ENCODE assay signal across 8 cellular contexts in genomic region chr1:27671964-27672749, GRCh38. TPM values are rescaled to one million over a fixed set of nuclear protein-coding genes. Genes with fewer than 3 reads are reported as not detected.
A peak's percentile ranks its signal among the peaks of the same experiment; 100 is the strongest.
DNase-seq lines count a peak whose midpoint lies in the region; ATAC-seq and TF ChIP-seq lines count a peak whose summit lies in the region.

A gene with protein sequence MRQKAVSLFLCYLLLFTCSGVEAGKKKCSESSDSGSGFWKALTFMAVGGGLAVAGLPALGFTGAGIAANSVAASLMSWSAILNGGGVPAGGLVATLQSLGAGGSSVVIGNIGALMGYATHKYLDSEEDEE (minus strand): TSS chr1:27672192. CDS start chr1:27669314, 2,878 bp downstream.

- TF ChIP-seq CTCF in RWPE2 (IDR thresholded peaks at IDR 0.05; ENCODE audit: poor library complexity, severe bottlenecking) (peak; percentile 39), fibroblast of the aortic adventitia (IDR thresholded peaks at IDR 0.05; ENCODE audit: insufficient read depth, low read length) (peak; percentile 65), neural cell (IDR thresholded peaks at IDR 0.05; ENCODE audit: poor library complexity, severe bottlenecking) (peak; percentile 62)

- no peaks in the 10 kb centered on the region for H3K9me2 ChIP-seq in neural cell (ENCODE audit: insufficient read depth, low read length)

- peak within 1 kb of the TSS; percentile 28 for H3K4me3 ChIP-seq in RWPE2 (ENCODE audit: severe bottlenecking)
- peak within 1 kb of the TSS; percentile 81 for H3K4me3 ChIP-seq in fibroblast of the aortic adventitia (ENCODE audit: low read depth, low read length)
- H3K4me3 ChIP-seq in neural cell (ENCODE audit: low read length): peak within 1 kb of the TSS; percentile 61

- no peaks in the 10 kb centered on the region for H3K9me3 ChIP-seq in RWPE2 (ENCODE audit: severe bottlenecking)
- no peaks in the 10 kb centered on the region for H3K9me3 ChIP-seq in neural cell (ENCODE audit: low read length)

- H4K20me1 ChIP-seq in neural cell (ENCODE audit: insufficient read depth): no peaks in the 10 kb centered on the region

- H3K79me2 ChIP-seq in neural cell (replicated peaks; ENCODE audit: insufficient read depth, low read length): no peaks in the 10 kb centered on the region

- H3K36me3 ChIP-seq in RWPE2 (ENCODE audit: low read depth): no peaks in the 10 kb centered on the region
- H3K36me3 ChIP-seq in neural cell (ENCODE audit: insufficient read depth, low read length): no peaks in the 10 kb centered on the region

- peak; percentile 95 for DNase-seq in Daoy (ENCODE audit: low read depth)
- peak; percentile 88 for DNase-seq in LoVo (ENCODE audit: low spot score)
- DNase-seq in RWPE2 (ENCODE audit: low spot score): peak; percentile 84
- DNase-seq in activated effector memory CD4-positive, alpha-beta T cell treated with Interleukin-2 at 50 U/mL for 16 hours: peak; percentile 65
- peak; percentile 98 for DNase-seq in fibroblast of the aortic adventitia (ENCODE audit: low read depth)
- DNase-seq in stromal cell of bone marrow (ENCODE audit: low read depth): peak; percentile 96

- H3K4me1 ChIP-seq in RWPE2 (ENCODE audit: insufficient read depth, poor library complexity, severe bottlenecking): peaks cover 3% of the 10 kb centered on the region

- H3K4me2 ChIP-seq in neural cell (ENCODE audit: low read length): peak within 1 kb of the TSS; percentile 63

- TF ChIP-seq EP300 in neural cell (conservative IDR thresholded peaks at IDR 0.05; ENCODE audit: poor library complexity, severe bottlenecking): no peak

- H3F3A ChIP-seq in neural cell (ENCODE audit: insufficient read depth, low read length, poor library complexity, severe bottlenecking): peaks cover 3% of the 10 kb centered on the region

- H3K27me3 ChIP-seq in RWPE2 (ENCODE audit: insufficient read depth, poor library complexity, severe bottlenecking): no peaks in the 10 kb centered on the region
- no peaks in the 10 kb centered on the region for H3K27me3 ChIP-seq in neural cell (ENCODE audit: insufficient read depth, low read depth, low read length)

- H2AFZ ChIP-seq in neural cell (ENCODE audit: low read depth, low read length): peak within 1 kb of the TSS; percentile 40

- peak within 1 kb of the TSS; percentile 28 for H3K9ac ChIP-seq in neural cell (ENCODE audit: low read length)

- ATAC-seq in GM21786 (IDR thresholded peaks at IDR 0.05; ENCODE audit: unreplicated experiment): peak; percentile 83
- ATAC-seq in RWPE2 (ENCODE audit: low read depth): peak; percentile 98

- no peak for TF ChIP-seq RAD21 in neural cell (conservative IDR thresholded peaks at IDR 0.05)

- peak within 1 kb of the TSS; percentile 36 for H3K27ac ChIP-seq in RWPE2 (ENCODE audit: poor library complexity, severe bottlenecking)
- no peak within 1 kb of the TSS for H3K27ac ChIP-seq in neural cell (ENCODE audit: low read length)

TF ChIP-seq in neural cell, 6 proteins besides CTCF, POLR2A, EP300 and RAD21:
- TF ChIP-seq SMC3 (conservative IDR thresholded peaks at IDR 0.05; ENCODE audit: poor library complexity) (no peak), POLR2AphosphoS5 (IDR thresholded peaks at IDR 0.05) (peak; percentile 53), EZH2 (IDR thresholded peaks at IDR 0.05; ENCODE audit: borderline replicate concordance, insufficient read depth, low read length, poor library complexity, severe bottlenecking) (no peak)

RNA-seq across cellular contexts. Expression of the gene that starts here (rescaled TPM):
- 12.7 and 20.3 TPM in 2 replicates for total RNA-seq in Daoy (2014; rRNA removed; shearing (Covaris generic))
- 64.7 and 194 TPM in 2 replicates for total RNA-seq in fibroblast of the aortic adventitia (ENCODE audit: low replicate concordance)
- 0.35 and 1.8 TPM in 2 replicates for polyA plus RNA-seq in neural cell
- polyA minus RNA-seq in neural cell: not detected in 2 replicates

Comparison
In these comparisons a context has a peak if more than half of its experiments do, and no peak if none do; other contexts are left out.
1. H3K4me3 ChIP-seq: peak in every context shown above with its lines; median percentile 81 in fibroblast of the aortic adventitia; 61 in neural cell; 28 in RWPE2.